ENCODE assay signal across 23 cellular contexts in genomic region chr1:19685994-19686393, GRCh38. TPM values are rescaled to one million over a fixed set of nuclear protein-coding genes. Genes with fewer than 3 reads are reported as not detected.
DNase-seq lines count a peak whose midpoint lies in the region; ATAC-seq, FAIRE-seq and TF ChIP-seq lines count a peak whose summit lies in the region.
"Had no signal": no experiment of that assay in that cellular context is flagged by ENCODE, and none has a peak within 500 bp of the region (broad histone marks: within the 10 kb centered on the region; RNA-seq: fewer than 3 reads in every experiment).

No MANE protein-coding gene starts in this region.

- no peak for ATAC-seq in GM23338
- no peak for ATAC-seq in K562

- H2BK12ac ChIP-seq in H9 (ENCODE audit: insufficient read length, low read depth, low read length) = no peak overlapping the region

- TF ChIP-seq POLR2A in K562 (conservative IDR thresholded peaks at IDR 0.05) = no peak

- H3K23me2 ChIP-seq in H9 (ENCODE audit: insufficient read length, low read depth, low read length, poor library complexity, severe bottlenecking) = no peaks in the 10 kb centered on the region

- POLR2A ChIA-PET in K562 (lab: Yijun Ruan, JAX) = no interaction called here

- no peak overlapping the region for H4K8ac ChIP-seq in H9 (replicated peaks; ENCODE audit: insufficient read length, low read depth, low read length)

- H3K9me2 ChIP-seq in GM23338 (ENCODE audit: insufficient read depth) = no peaks in the 10 kb centered on the region

- H2AK5ac ChIP-seq in H9 (ENCODE audit: insufficient read length, low read length) = no peak overlapping the region

- H3K56ac ChIP-seq in H9 (ENCODE audit: insufficient read length, low read depth, low read length) = no peak overlapping the region

- H3K9me3 Mint-ChIP-seq in GM23338 = peaks cover 16% of the 10 kb centered on the region
- peaks cover 0 to 4% of the 10 kb centered on the region in 2 experiments; a peak in 2 of 5 replicates for H3K9me3 Mint-ChIP-seq in H9
- H3K9me3 Mint-ChIP-seq in neural crest cell = no peaks in the 10 kb centered on the region

- no peak overlapping the region for H3K23ac ChIP-seq in H9 (ENCODE audit: insufficient read length, low read depth, low read length)

- no peaks in the 10 kb centered on the region for H3K9me1 ChIP-seq in K562 (ENCODE audit: control insufficient read depth, insufficient read depth, low read length)

- H3K4me1 ChIP-seq in GM23338 (ENCODE audit: insufficient read depth) (peaks cover 11% of the 10 kb centered on the region), H9 (ENCODE audit: insufficient read depth, low read length) (no peaks in the 10 kb centered on the region; the same call in 1 of the 2 replicates), K562 (replicated peaks in 1 of 2; ENCODE audit: control insufficient read depth in 2 of 2, insufficient read depth in 2 of 2, low read length in 2 of 2) (no peaks in the 10 kb centered on the region)
- H3K4me1 ChIP-seq: BE2C, Caco-2, HAP-1 had no signal

- FAIRE-seq in K562 (lab: Jason Lieb, UNC) = no peak
- FAIRE-seq: A204.1, D721Med, G401.6, GM12891, GM19239 had no signal

- H4K91ac ChIP-seq in H9 (ENCODE audit: insufficient read length, low read depth, low read length) = no peak overlapping the region

- H3K4me3 Mint-ChIP-seq in GM23338 = no peak overlapping the region
- H3K4me3 Mint-ChIP-seq in H9 = peak overlapping the region in 1 of 2 experiments; percentile 24; a peak in 1 of 5 replicates
- H3K4me3 Mint-ChIP-seq in neural crest cell = no peak overlapping the region
- H3K4me3 Mint-ChIP-seq: CD4-positive, CD25-positive, alpha-beta regulatory T cell; IgD-negative memory B cell had no signal

- H3K27me3 ChIP-seq in GM23338 (ENCODE audit: insufficient read depth) = no peaks in the 10 kb centered on the region
- H3K27me3 ChIP-seq in H9 (ENCODE audit: insufficient read depth, low read length) = no peaks in the 10 kb centered on the region
- H3K27me3 ChIP-seq in K562 (ENCODE audit: control insufficient read depth in 2 of 2, insufficient read depth in 2 of 2, low read length in 2 of 2) = peaks cover 7 to 41% of the 10 kb centered on the region in 2 experiments; a peak in 3 of 5 replicates
- H3K27me3 ChIP-seq: BE2C had no signal

- no TSS peak for BruUV-seq in K562 (replicated peaks; lab: Mats Ljungman, UMichigan)

- H3K9ac ChIP-seq in H9 (ENCODE audit: extremely low read depth, insufficient read length, low read length) (no peak overlapping the region), K562 (ENCODE audit: insufficient read depth in 1 of 2, low read depth in 2 of 2, low read length in 2 of 2) (no peak overlapping the region)
- H3K9ac ChIP-seq: GM23248 had no signal

- H3K27ac ChIP-seq in GM23338 (ENCODE audit: low read depth) = no peak overlapping the region
- no peak overlapping the region for H3K27ac ChIP-seq in H9 (ENCODE audit: insufficient read length, low read depth, low read length)
- no peak overlapping the region for H3K27ac ChIP-seq in K562 (ENCODE audit: extremely low read depth, low read depth, low read length)
- H3K27ac ChIP-seq: GM23248, HL-60 had no signal

- TF ChIP-seq CTCF in GM23338 (conservative IDR thresholded peaks at IDR 0.05; ENCODE audit: low read depth in 2 of 2) = no peak
- TF ChIP-seq CTCF in H9 (conservative IDR thresholded peaks at IDR 0.05) = no peak
- TF ChIP-seq CTCF in K562 (IDR thresholded peaks at IDR 0.05 in 2 of 3, conservative IDR thresholded peaks at IDR 0.05 in 1 of 3; ENCODE audit: insufficient read depth in 2 of 3, low read depth in 1 of 3, low read length in 3 of 3) = no peak
- no peak for TF ChIP-seq CTCF in neural crest cell (conservative IDR thresholded peaks at IDR 0.05)

- H3K27ac Mint-ChIP-seq in GM23338 (peak overlapping the region; percentile 69; the same call in 1 of the 2 replicates), H9 (peak overlapping the region in 2 of 3 experiments; percentile 93 to 95; a peak in 3 of 7 replicates), neural crest cell (ENCODE audit: unreplicated experiment) (peak overlapping the region; percentile 62)
- H3K27ac Mint-ChIP-seq: IgD-negative memory B cell had no signal

- CTCF ChIA-PET in K562 (lab: Yijun Ruan, JAX; ENCODE audit: low intra/inter-chr PET ratio) = no interaction called here

- no peaks in the 10 kb centered on the region for H3K79me1 ChIP-seq in H9 (ENCODE audit: insufficient read depth, low read depth, low read length, poor library complexity, severe bottlenecking)

- H3K4me2 ChIP-seq in GM23338 = no peak overlapping the region
- no peak overlapping the region for H3K4me2 ChIP-seq in H9 (ENCODE audit: insufficient read depth, insufficient read length, low read length)
- no peak overlapping the region for H3K4me2 ChIP-seq in K562 (ENCODE audit: insufficient read depth, low read length)

- intact Hi-C loops in K562 (cut with micrococcal nuclease) = no loop called here

- TF ChIP-seq EP300 in K562 (IDR thresholded peaks at IDR 0.05; ENCODE audit: low read length) = no peak

- H3F3A ChIP-seq in GM23338 (replicated peaks; ENCODE audit: low read depth) = no peaks in the 10 kb centered on the region

- H3K4me3 ChIP-seq in GM23338 (no peak overlapping the region), K562 (no peak overlapping the region)
- H3K4me3 ChIP-seq: GM23248, HAP-1 had no signal

- H2AFZ ChIP-seq in GM23338 (no peak overlapping the region; the same call in 1 of the 2 replicates), H9 (ENCODE audit: low read length) (no peak overlapping the region), K562 (ENCODE audit: low read depth, low read length) (no peak overlapping the region)
- H2AFZ ChIP-seq: GM23248 had no signal

- H3K18ac ChIP-seq in H9 (ENCODE audit: insufficient read length, low read depth, low read length) = no peak overlapping the region

- H3T11ph ChIP-seq in H9 (ENCODE audit: low read length) = no peak overlapping the region

- H3K9me3 ChIP-seq in H9 (ENCODE audit: control insufficient read depth, low read depth, low read length) (no peaks in the 10 kb centered on the region), K562 (replicated peaks; ENCODE audit: control insufficient read depth, insufficient read depth, low read depth, low read length) (no peaks in the 10 kb centered on the region)
- H3K9me3 ChIP-seq: BE2C, Caco-2, HAP-1 had no signal

- no peak for TF ChIP-seq RAD21 in K562 (CRISPR knock-in tag; conservative IDR thresholded peaks at IDR 0.05 in 1 of 2, IDR thresholded peaks at IDR 0.05 in 1 of 2)

- peaks cover 21% of the 10 kb centered on the region for H3K36me3 Mint-ChIP-seq in GM23338 (ENCODE audit: low read depth)
- H3K36me3 Mint-ChIP-seq in H9 (ENCODE audit: insufficient read depth in 1 of 3, low read depth in 3 of 3) = peaks cover 0 to 4% (median 0%) of the 10 kb centered on the region in 3 experiments; a peak in 2 of 7 replicates
- no peaks in the 10 kb centered on the region for H3K36me3 Mint-ChIP-seq in neural crest cell (ENCODE audit: low read depth)

- H3K27me3 Mint-ChIP-seq in GM23338 (ENCODE audit: insufficient read depth, low read depth, poor library complexity) = peaks cover 9% of the 10 kb centered on the region
- peaks cover 8% of the 10 kb centered on the region for H3K27me3 Mint-ChIP-seq in H9 (ENCODE audit: low read depth)
- peaks cover 2% of the 10 kb centered on the region for H3K27me3 Mint-ChIP-seq in neural crest cell (ENCODE audit: low read depth)
- H3K27me3 Mint-ChIP-seq: CD4-positive, CD25-positive, alpha-beta regulatory T cell; IgD-negative memory B cell had no signal

- DNase-seq in GM23338 (ENCODE audit: low spot score) = no peak
- no peak for DNase-seq in H9
- DNase-seq in K562 (ENCODE audit: extremely low read depth in 1 of 4, low spot score in 3 of 4) = no peak
- DNase-seq in neural crest cell (ENCODE audit: low read depth, low spot score) = no peak
- DNase-seq in cortex of kidney (lab: John Stamatoyannopoulos, UW) = no peak
- no peak for DNase-seq in islet precursor cell
- no peak for DNase-seq in NCI-H1436 (lab: John Stamatoyannopoulos, UW)
- DNase-seq: ACHN; BE2C; C1 segment of cervical spinal cord; Caco-2; CD4-positive, CD25-positive, alpha-beta regulatory T cell; GM23248; KG1 had no signal

- H4K20me1 ChIP-seq in GM23338 (replicated peaks; ENCODE audit: insufficient read depth) (no peaks in the 10 kb centered on the region), H9 (ENCODE audit: control insufficient read depth, insufficient read depth, insufficient read length) (no peaks in the 10 kb centered on the region), K562 (replicated peaks; ENCODE audit: control insufficient read depth, insufficient read depth, low read length) (0 out of 2 replicates have a peak, but pooled peaks cover 6% of the 10 kb centered on the region)

- no peak overlapping the region for H2BK20ac ChIP-seq in H9 (ENCODE audit: low read depth, low read length, poor library complexity, severe bottlenecking)

- H2BK15ac ChIP-seq in H9 (ENCODE audit: low read depth, low read length) = no peak overlapping the region

- no peaks in the 10 kb centered on the region for H3K36me3 ChIP-seq in GM23338 (ENCODE audit: insufficient read depth)
- H3K36me3 ChIP-seq in K562 (ENCODE audit: control insufficient read depth, insufficient read depth, low read length) = no peaks in the 10 kb centered on the region
- H3K36me3 ChIP-seq: BE2C, HAP-1 had no signal

- H3K79me2 ChIP-seq in GM23338 (replicated peaks; ENCODE audit: insufficient read depth) (no peaks in the 10 kb centered on the region), H9 (ENCODE audit: insufficient read depth, low read length) (no peaks in the 10 kb centered on the region), K562 (ENCODE audit: control insufficient read depth, insufficient read depth, low read length) (no peaks in the 10 kb centered on the region)

- no peak overlapping the region for H3K4ac ChIP-seq in H9 (ENCODE audit: low read depth, low read length)

- no peak overlapping the region for H2BK5ac ChIP-seq in H9 (ENCODE audit: insufficient read length, low read length)

- WGBS in H9 (ENCODE audit: extremely low coverage, insufficient read length, low lambda C conversion rate) = no CpG with 5 or more reads among the region's 9 CpGs
- under 1% methylated on average over 9 of the region's 9 CpGs for WGBS in K562 (ENCODE audit: insufficient coverage, low coverage, missing lambda C conversion rate)

- H2BK120ac ChIP-seq in H9 (ENCODE audit: low read depth, low read length, poor library complexity, severe bottlenecking) = no peak overlapping the region

- H3K4me1 Mint-ChIP-seq in GM23338 = peaks cover 15% of the 10 kb centered on the region
- peaks cover 31 to 47% of the 10 kb centered on the region in 2 experiments for H3K4me1 Mint-ChIP-seq in H9
- no peaks in the 10 kb centered on the region for H3K4me1 Mint-ChIP-seq in neural crest cell

- in situ Hi-C loops in K562 (cut with MboI) = no loop called here

- no peak overlapping the region for H4K5ac ChIP-seq in H9 (ENCODE audit: insufficient read length, low read depth, low read length)

- no peak overlapping the region for H3K14ac ChIP-seq in H9 (ENCODE audit: insufficient read depth, low read length)

RNA-seq across cellular contexts. Expression of gene HTR6, which starts 21.3 kb away (rescaled TPM):
- 0.66 and 0.82 TPM in 2 replicates for total RNA-seq in GM23338 (2014; rRNA removed; shearing (Covaris generic))
- 0.14 and 0.26 TPM in 2 replicates for polyA plus RNA-seq in GM23338 (2016; fragmentation: Nextera tagmentation; extraction: Ambion mirVana)
- total RNA-seq in H9 (2021) = 0.29 and 0.37 TPM in 2 replicates
- total RNA-seq in K562 (2011; cell fraction: chromatin; rRNA removed; ENCODE audit: low replicate concordance) = not detected in 2 replicates
- total RNA-seq in K562 (2011; cell fraction: nucleolus; rRNA removed) = not detected in 2 replicates
- not detected in 2 replicates for total RNA-seq in K562 (2011; cell fraction: nucleoplasm; rRNA removed)
- not detected in 2 replicates for total RNA-seq in K562 (2014; rRNA removed)
- total RNA-seq in K562 (2014; rRNA removed; fragmentation: Illumina TruSeq; extraction: Trizol) = not detected in 2 replicates
- total RNA-seq in K562 (2015; rRNA removed; fragmentation: Illumina TruSeq; extraction: Trizol) = not detected in 2 replicates
- not detected in 2 replicates for total RNA-seq in K562 (2021)
- not detected in 2 replicates for polyA plus RNA-seq in K562 (2011; rRNA removed)
- not detected in 2 replicates for polyA plus RNA-seq in K562 (2011; cell fraction: cytosol; rRNA removed)
- polyA plus RNA-seq in K562 (2011; cell fraction: nucleus; rRNA removed) = not detected in 2 replicates
- not detected in 2 replicates for polyA plus RNA-seq in K562 (2012)
- not detected in 2 replicates for polyA plus RNA-seq in K562 (2014; fragmentation: Illumina TruSeq; extraction: Trizol)
- polyA plus RNA-seq in K562 (2014; fragmentation: Nextera tagmentation; extraction: Ambion mirVana) = not detected
- not detected in 2 replicates for polyA plus RNA-seq in K562 (2014; rRNA removed)
- polyA minus RNA-seq in K562 (2011; rRNA and poly(A)+ RNA removed) = not detected in 2 replicates
- polyA minus RNA-seq in K562 (2011; cell fraction: cytosol; rRNA and poly(A)+ RNA removed) = not detected in 2 replicates
- not detected in 2 replicates for polyA minus RNA-seq in K562 (2011; cell fraction: nucleus; rRNA and poly(A)+ RNA removed)
- not detected in 2 replicates for total RNA-seq in neural crest cell
- total RNA-seq: Caco-2; CD4-positive, CD25-positive, alpha-beta regulatory T cell; GM23248; HT1080 had no signal
- polyA plus RNA-seq: GM23248, IgD-negative memory B cell had no signal

RNA-seq across cellular contexts. Expression of gene NBL1, which starts 41.9 kb away (rescaled TPM):
- 8.0 and 10.6 TPM in 2 replicates for total RNA-seq in GM23338 (2014; rRNA removed; shearing (Covaris generic))
- polyA plus RNA-seq in GM23338 (2016; fragmentation: Nextera tagmentation; extraction: Ambion mirVana) (5.4 and 6.1 TPM in 2 replicates), K562 (2011; rRNA removed) (3.2 and 4.1 TPM in 2 replicates), K562 (2014; fragmentation: Illumina TruSeq; extraction: Trizol) (1.3 and 2.1 TPM in 2 replicates), K562 (2014; fragmentation: Nextera tagmentation; extraction: Ambion mirVana) (under 1 TPM in 1 of 2 experiments, not detected in 1; 0.10 TPM), K562 (2014; rRNA removed) (2.2 and 2.8 TPM in 2 replicates)
- total RNA-seq in H9 (2021) (6.1 and 6.4 TPM in 2 replicates), K562 (2014; rRNA removed) (2.4 and 4.9 TPM in 2 replicates), K562 (2014; rRNA removed; fragmentation: Illumina TruSeq; extraction: Trizol) (0.80 and 0.91 TPM in 2 replicates), K562 (2015; rRNA removed; fragmentation: Illumina TruSeq; extraction: Trizol) (1.0 and 1.4 TPM in 2 replicates), K562 (2021) (3.4 and 3.7 TPM in 2 replicates), neural crest cell (7.0 and 7.8 TPM in 2 replicates)
- 1.2 and 4.9 TPM in 2 replicates for total RNA-seq in K562 (2011; cell fraction: chromatin; rRNA removed; ENCODE audit: low replicate concordance)
- total RNA-seq in K562 (2011; cell fraction: nucleolus; rRNA removed) = 2.9 and 5.3 TPM in 2 replicates
- total RNA-seq in K562 (2011; cell fraction: nucleoplasm; rRNA removed) = 2.1 and 4.1 TPM in 2 replicates
- polyA plus RNA-seq in K562 (2011; cell fraction: cytosol; rRNA removed) = 2.8 and 8.3 TPM in 2 replicates
- polyA plus RNA-seq in K562 (2011; cell fraction: nucleus; rRNA removed) = 1.8 and 3.1 TPM in 2 replicates
- 1.6 and 1.8 TPM in 2 replicates for polyA plus RNA-seq in K562 (2012)
- polyA minus RNA-seq in K562 (2011; rRNA and poly(A)+ RNA removed) = 2.0 and 2.8 TPM in 2 replicates
- 5.2 and 5.6 TPM in 2 replicates for polyA minus RNA-seq in K562 (2011; cell fraction: cytosol; rRNA and poly(A)+ RNA removed)
- polyA minus RNA-seq in K562 (2011; cell fraction: nucleus; rRNA and poly(A)+ RNA removed) = 0.81 and 2.0 TPM in 2 replicates
